Comparison of ENCODE assay signal across 10 cellular contexts in the genomic region with DNA sequence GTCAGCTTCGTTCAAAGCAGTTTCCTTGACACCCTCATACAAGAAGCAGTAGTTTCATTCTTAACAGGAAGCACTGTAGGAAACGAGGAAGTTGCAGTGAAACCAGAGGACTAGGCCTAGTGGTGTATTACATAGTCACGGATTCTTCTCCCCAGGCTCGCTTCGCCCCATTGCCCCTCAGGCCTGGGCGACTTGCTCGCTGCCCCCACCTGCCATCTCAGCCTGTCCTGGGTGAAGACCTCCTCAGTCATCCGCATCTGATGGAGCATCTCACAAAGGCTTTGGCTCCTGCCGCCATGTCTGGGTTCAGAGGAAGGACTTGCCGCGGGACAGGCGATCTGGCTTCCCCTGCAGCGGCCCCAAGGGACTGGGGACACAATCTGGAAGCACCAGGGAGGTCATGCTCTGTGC.
DNase-seq lines count a peak whose midpoint lies in the region; ATAC-seq and TF ChIP-seq lines count a peak whose summit lies in the region.
"Had no signal": no experiment of that assay in that cellular context is flagged by ENCODE, and none has a peak within 500 bp of the region (broad histone marks: within the 10 kb centered on the region; RNA-seq: fewer than 3 reads in every experiment).

No MANE protein-coding gene starts in this region.

- no peaks in the 10 kb centered on the region for H3K27me3 ChIP-seq in Loucy (ENCODE audit: insufficient read depth, low read length, poor library complexity, severe bottlenecking)

- H3K4me3 ChIP-seq in Loucy (ENCODE audit: low read length, poor library complexity, severe bottlenecking) (no peak overlapping the region), mucosa of descending colon (no peak overlapping the region)

- peaks cover 40% of the 10 kb centered on the region for H3K4me1 Mint-ChIP-seq in HFFc6 (ENCODE audit: low read depth)

- ATAC-seq in GM18907 (IDR thresholded peaks at IDR 0.05; ENCODE audit: unreplicated experiment) (peak; percentile 80), HG02571 (IDR thresholded peaks at IDR 0.05; ENCODE audit: unreplicated experiment) (peak; percentile 61), mucosa of descending colon (peak; percentile 36)

- peak overlapping the region; percentile 7 for H2AFZ ChIP-seq in Loucy (ENCODE audit: low read length)

- H3K9me2 ChIP-seq in Loucy (replicated peaks; ENCODE audit: low read depth, low read length) = no peaks in the 10 kb centered on the region

- intact Hi-C loops in mucosa of descending colon (cut with DNase I, micrococcal nuclease) = no loop called here

- no peak for DNase-seq in mucosa of descending colon
- no peak for DNase-seq in HFFc6
- no peak for DNase-seq in NCI-H748 (lab: John Stamatoyannopoulos, UW; ENCODE audit: unreplicated experiment)
- DNase-seq in activated effector memory CD4-positive, alpha-beta T cell treated with Interleukin-2 at 50 U/mL for 16 hours = no peak
- no peak for DNase-seq in cerebellar cortex (ENCODE audit: low spot score)
- DNase-seq: activated CD4-positive, alpha-beta T cell treated with anti-CD3 and anti-CD28 coated beads, Interleukin-2, amount 50 U/mL, for 4 hours; cerebellar nuclear complex had no signal

- H3K36me3 ChIP-seq in Loucy (ENCODE audit: insufficient read depth, low read length) = no peaks in the 10 kb centered on the region
- no peaks in the 10 kb centered on the region for H3K36me3 ChIP-seq in mucosa of descending colon (ENCODE audit: low read depth)

- peaks cover 5% of the 10 kb centered on the region for H3K4me1 ChIP-seq in Loucy (ENCODE audit: insufficient read depth, low read length, poor library complexity, severe bottlenecking)
- H3K4me1 ChIP-seq in mucosa of descending colon (ENCODE audit: low read depth) = no peaks in the 10 kb centered on the region

- no peak overlapping the region for H3K4me2 ChIP-seq in Loucy (ENCODE audit: low read depth, low read length, poor library complexity, severe bottlenecking)

- H3K36me3 Mint-ChIP-seq in HFFc6 (ENCODE audit: low read depth) = no peaks in the 10 kb centered on the region

- peaks cover 6% of the 10 kb centered on the region for H3K9me3 Mint-ChIP-seq in HFFc6

- H3K4me3 Mint-ChIP-seq in HFFc6 = no peak overlapping the region

- H3K9me3 ChIP-seq in Loucy (ENCODE audit: insufficient read depth, low read depth, low read length) (no peaks in the 10 kb centered on the region), mucosa of descending colon (no peaks in the 10 kb centered on the region)

- H3K27ac Mint-ChIP-seq in HFFc6 = no peak overlapping the region

- TF ChIP-seq CTCF in Loucy (conservative IDR thresholded peaks at IDR 0.05; ENCODE audit: low read length) (no peak), mucosa of descending colon (IDR thresholded peaks at IDR 0.05) (no peak), HFFc6 (IDR thresholded peaks at IDR 0.05) (no peak)

- no peaks in the 10 kb centered on the region; the same call in 1 of the 2 replicates for H3K27me3 Mint-ChIP-seq in HFFc6 (ENCODE audit: insufficient read depth)

- H3F3A ChIP-seq in Loucy (ENCODE audit: low read depth) = no peaks in the 10 kb centered on the region

- no peak overlapping the region for H3K9ac ChIP-seq in Loucy (ENCODE audit: low read depth, low read length, poor library complexity, severe bottlenecking)

- H3K79me2 ChIP-seq in Loucy (ENCODE audit: insufficient read depth, low read length) = no peaks in the 10 kb centered on the region

- no peaks in the 10 kb centered on the region for H4K20me1 ChIP-seq in Loucy (ENCODE audit: insufficient read depth, low read length, poor library complexity, severe bottlenecking)
